21 cellular contexts compared by ENCODE assay signal in genomic region chr2:105087273-105087672, GRCh38. TPM values are rescaled to one million over a fixed set of nuclear protein-coding genes. Genes with fewer than 3 reads are reported as not detected.
DNase-seq lines count a peak whose midpoint lies in the region; ATAC-seq and TF ChIP-seq lines count a peak whose summit lies in the region.
"Had no signal": no experiment of that assay in that cellular context is flagged by ENCODE, and none has a peak within 500 bp of the region (broad histone marks: within the 10 kb centered on the region; RNA-seq: fewer than 3 reads in every experiment).

No MANE protein-coding gene starts in this region.

- peak overlapping the region; percentile 58 for H3K4me2 ChIP-seq in Loucy (ENCODE audit: low read depth, low read length, poor library complexity, severe bottlenecking)

- peak overlapping the region; percentile 25 for H3K9ac ChIP-seq in Loucy (ENCODE audit: low read depth, low read length, poor library complexity, severe bottlenecking)

- DNase-seq in natural killer cell (no peak), DMS79 treated with DMSO at 0.1 percent for 48 hours (lab: John Stamatoyannopoulos, UW) (no peak)
- DNase-seq in natural killer cell treated with Interleukin-12 subunit alpha and Interleukin-12 subunit beta and Interleukin-15 and Interleukin-18, amount 100 ng/mL, for 72 hours (ENCODE audit: low spot score): no peak
- no peak for DNase-seq in stimulated activated effector memory CD8-positive, alpha-beta T cell treated with anti-CD3 and anti-CD28 coated beads, Interleukin-12 subunit alpha, Interleukin-12 subunit beta, amount 100 ng/mL, for 72 hours (ENCODE audit: low spot score in 2 of 2)
- no peak for DNase-seq in CD4-positive, alpha-beta memory T cell
- DNase-seq: activated CD4-positive, CD25-positive, alpha-beta regulatory T cell; activated naive CD8-positive, alpha-beta T cell treated with anti-CD3 and anti-CD28 coated beads, Interleukin-2, amount 50 U/mL, for 24 hours; GDM1; glutamatergic neuron; HFFc6; left cardiac atrium; NCI-H1105 treated with DMSO at 0.1 percent for 48 hours; NCI-H510A; nephron progenitor cell; stimulated activated naive B cell treated with anti-CD40 and anti-IgM and Interleukin-4, amounts not matched to agents 10 μg/mL and 1 μg/mL and 100 μg/mL, for 72 hours; T-helper 9 cell; thyroid gland had no signal

- no peaks in the 10 kb centered on the region for H3K36me3 Mint-ChIP-seq in natural killer cell
- H3K36me3 Mint-ChIP-seq in natural killer cell treated with Interleukin-12 subunit alpha and Interleukin-12 subunit beta and Interleukin-15 and Interleukin-18, amount 100 ng/mL, for 72 hours: no peaks in the 10 kb centered on the region
- peaks cover 15% of the 10 kb centered on the region for H3K36me3 Mint-ChIP-seq in stimulated activated effector memory CD8-positive, alpha-beta T cell treated with anti-CD3 and anti-CD28 coated beads, Interleukin-12 subunit alpha, Interleukin-12 subunit beta, amount 100 ng/mL, for 72 hours
- peaks cover 18 to 20% of the 10 kb centered on the region in 2 donors for H3K36me3 Mint-ChIP-seq in CD4-positive, alpha-beta memory T cell

- no peak overlapping the region for H3K27ac ChIP-seq in CD4-positive, alpha-beta memory T cell (ENCODE audit: low read depth, low read length)
- H3K27ac ChIP-seq: thyroid gland had no signal

- H3K79me2 ChIP-seq in Loucy (ENCODE audit: insufficient read depth, low read length): no peaks in the 10 kb centered on the region

- no peaks in the 10 kb centered on the region for H3K27me3 Mint-ChIP-seq in natural killer cell (ENCODE audit: low read depth in 2 of 2)
- no peaks in the 10 kb centered on the region for H3K27me3 Mint-ChIP-seq in natural killer cell treated with Interleukin-12 subunit alpha and Interleukin-12 subunit beta and Interleukin-15 and Interleukin-18, amount 100 ng/mL, for 72 hours
- H3K27me3 Mint-ChIP-seq in CD4-positive, alpha-beta memory T cell: no peaks in the 10 kb centered on the region
- H3K27me3 Mint-ChIP-seq: activated naive CD8-positive, alpha-beta T cell treated with anti-CD3 and anti-CD28 coated beads, Interleukin-2, amount 50 U/mL, for 24 hours; brain; stimulated activated naive B cell treated with anti-CD40 and anti-IgM and Interleukin-4, amounts not matched to agents 10 μg/mL and 1 μg/mL and 100 μg/mL, for 72 hours had no signal

- TF ChIP-seq CTCF in natural killer cell (IDR thresholded peaks at IDR 0.05): no peak
- no peak for TF ChIP-seq CTCF in Loucy (conservative IDR thresholded peaks at IDR 0.05; ENCODE audit: low read length)

- H4K20me1 ChIP-seq in Loucy (ENCODE audit: insufficient read depth, low read length, poor library complexity, severe bottlenecking): no peaks in the 10 kb centered on the region

- peak overlapping the region; percentile 21 for H3K4me3 ChIP-seq in Loucy (ENCODE audit: low read length, poor library complexity, severe bottlenecking)
- no peak overlapping the region for H3K4me3 ChIP-seq in CD4-positive, alpha-beta memory T cell (ENCODE audit: low read length in 2 of 2)
- H3K4me3 ChIP-seq: thyroid gland had no signal

- peak overlapping the region; percentile 31 for H2AFZ ChIP-seq in Loucy (ENCODE audit: low read length)

- ATAC-seq in natural killer cell: peak; percentile 61 to 76 (median 75)
- no peak for ATAC-seq in natural killer cell treated with Interleukin-12 subunit alpha and Interleukin-12 subunit beta and Interleukin-15 and Interleukin-18, amount 100 ng/mL, for 72 hours
- peak; percentile 41 for ATAC-seq in HG02798 (IDR thresholded peaks at IDR 0.05; ENCODE audit: poor library complexity, unreplicated experiment)
- ATAC-seq in stimulated activated effector memory CD8-positive, alpha-beta T cell treated with anti-CD3 and anti-CD28 coated beads, Interleukin-12 subunit alpha, Interleukin-12 subunit beta, amount 100 ng/mL, for 72 hours: peak; percentile 40
- ATAC-seq in HG02588 (IDR thresholded peaks at IDR 0.05; ENCODE audit: unreplicated experiment): no peak
- ATAC-seq: activated naive CD8-positive, alpha-beta T cell treated with anti-CD3 and anti-CD28 coated beads, Interleukin-2, amount 50 U/mL, for 24 hours; left cardiac atrium; stimulated activated naive B cell treated with anti-CD40 and anti-IgM and Interleukin-4, amounts not matched to agents 10 μg/mL and 1 μg/mL and 100 μg/mL, for 72 hours had no signal

- H3K4me1 ChIP-seq in Loucy (ENCODE audit: insufficient read depth, low read length, poor library complexity, severe bottlenecking): peaks cover 13% of the 10 kb centered on the region
- no peaks in the 10 kb centered on the region for H3K4me1 ChIP-seq in CD4-positive, alpha-beta memory T cell (ENCODE audit: insufficient read depth, low read length)
- H3K4me1 ChIP-seq: thyroid gland had no signal

- H3F3A ChIP-seq in Loucy (ENCODE audit: low read depth): no peaks in the 10 kb centered on the region

- POLR2A ChIA-PET in CD4-positive, alpha-beta memory T cell (lab: Charles Lee; ENCODE audit: partially characterized antibody): no interaction called here

- intact Hi-C loops in natural killer cell (cut with micrococcal nuclease): no loop called here
- intact Hi-C loops in CD4-positive, alpha-beta memory T cell (cut with micrococcal nuclease): no loop called here

- H3K27ac Mint-ChIP-seq in natural killer cell: peak overlapping the region in 1 of 2 donors; percentile 81
- peak overlapping the region in 1 of 2 donors; percentile 78 for H3K27ac Mint-ChIP-seq in natural killer cell treated with Interleukin-12 subunit alpha and Interleukin-12 subunit beta and Interleukin-15 and Interleukin-18, amount 100 ng/mL, for 72 hours
- H3K27ac Mint-ChIP-seq in stimulated activated effector memory CD8-positive, alpha-beta T cell treated with anti-CD3 and anti-CD28 coated beads, Interleukin-12 subunit alpha, Interleukin-12 subunit beta, amount 100 ng/mL, for 72 hours: no peak overlapping the region
- H3K27ac Mint-ChIP-seq in CD4-positive, alpha-beta memory T cell: no peak overlapping the region
- H3K27ac Mint-ChIP-seq: activated naive CD8-positive, alpha-beta T cell treated with anti-CD3 and anti-CD28 coated beads, Interleukin-2, amount 50 U/mL, for 24 hours; brain; HFFc6; nephron progenitor cell; stimulated activated naive B cell treated with anti-CD40 and anti-IgM and Interleukin-4, amounts not matched to agents 10 μg/mL and 1 μg/mL and 100 μg/mL, for 72 hours had no signal

- H3K36me3 ChIP-seq in Loucy (ENCODE audit: insufficient read depth, low read length): peaks cover 5% of the 10 kb centered on the region; the same call in 1 of the 2 replicates
- peaks cover 2% of the 10 kb centered on the region for H3K36me3 ChIP-seq in CD4-positive, alpha-beta memory T cell (ENCODE audit: insufficient read depth, low read length)
- H3K36me3 ChIP-seq: thyroid gland had no signal

- peaks cover 16% of the 10 kb centered on the region in 2 donors for H3K4me1 Mint-ChIP-seq in natural killer cell
- H3K4me1 Mint-ChIP-seq in natural killer cell treated with Interleukin-12 subunit alpha and Interleukin-12 subunit beta and Interleukin-15 and Interleukin-18, amount 100 ng/mL, for 72 hours (ENCODE audit: low read depth in 2 of 2): peaks cover 12 to 15% of the 10 kb centered on the region in 2 donors
- peaks cover 15% of the 10 kb centered on the region for H3K4me1 Mint-ChIP-seq in stimulated activated effector memory CD8-positive, alpha-beta T cell treated with anti-CD3 and anti-CD28 coated beads, Interleukin-12 subunit alpha, Interleukin-12 subunit beta, amount 100 ng/mL, for 72 hours
- H3K4me1 Mint-ChIP-seq in CD4-positive, alpha-beta memory T cell: peaks cover 0 to 14% (median 9%) of the 10 kb centered on the region in 4 donors
- H3K4me1 Mint-ChIP-seq: stimulated activated naive B cell treated with anti-CD40 and anti-IgM and Interleukin-4, amounts not matched to agents 10 μg/mL and 1 μg/mL and 100 μg/mL, for 72 hours had no signal

- no peaks in the 10 kb centered on the region for H3K9me2 ChIP-seq in Loucy (replicated peaks; ENCODE audit: low read depth, low read length)

- no peaks in the 10 kb centered on the region for H3K9me3 ChIP-seq in Loucy (ENCODE audit: insufficient read depth, low read depth, low read length)
- H3K9me3 ChIP-seq in CD4-positive, alpha-beta memory T cell (ENCODE audit: control insufficient read depth in 1 of 2, low read length in 2 of 2): no peaks in the 10 kb centered on the region
- H3K9me3 ChIP-seq: thyroid gland had no signal

- CTCF ChIA-PET in CD4-positive, alpha-beta memory T cell (lab: Charles Lee; ENCODE audit: partially characterized antibody): no interaction called here

- H3K4me3 Mint-ChIP-seq in natural killer cell: no peak overlapping the region
- no peak overlapping the region for H3K4me3 Mint-ChIP-seq in natural killer cell treated with Interleukin-12 subunit alpha and Interleukin-12 subunit beta and Interleukin-15 and Interleukin-18, amount 100 ng/mL, for 72 hours
- no peak overlapping the region for H3K4me3 Mint-ChIP-seq in stimulated activated effector memory CD8-positive, alpha-beta T cell treated with anti-CD3 and anti-CD28 coated beads, Interleukin-12 subunit alpha, Interleukin-12 subunit beta, amount 100 ng/mL, for 72 hours
- H3K4me3 Mint-ChIP-seq in CD4-positive, alpha-beta memory T cell: no peak overlapping the region
- H3K4me3 Mint-ChIP-seq: activated naive CD8-positive, alpha-beta T cell treated with anti-CD3 and anti-CD28 coated beads, Interleukin-2, amount 50 U/mL, for 24 hours; brain; HFFc6; nephron progenitor cell; stimulated activated naive B cell treated with anti-CD40 and anti-IgM and Interleukin-4, amounts not matched to agents 10 μg/mL and 1 μg/mL and 100 μg/mL, for 72 hours had no signal

- no peaks in the 10 kb centered on the region for H3K27me3 ChIP-seq in Loucy (ENCODE audit: insufficient read depth, low read length, poor library complexity, severe bottlenecking)
- H3K27me3 ChIP-seq in CD4-positive, alpha-beta memory T cell (ENCODE audit: insufficient read depth, low read length): no peaks in the 10 kb centered on the region
- H3K27me3 ChIP-seq: thyroid gland had no signal

- H3K9me3 Mint-ChIP-seq in natural killer cell: no peaks in the 10 kb centered on the region
- H3K9me3 Mint-ChIP-seq in natural killer cell treated with Interleukin-12 subunit alpha and Interleukin-12 subunit beta and Interleukin-15 and Interleukin-18, amount 100 ng/mL, for 72 hours: no peaks in the 10 kb centered on the region
- no peaks in the 10 kb centered on the region for H3K9me3 Mint-ChIP-seq in stimulated activated effector memory CD8-positive, alpha-beta T cell treated with anti-CD3 and anti-CD28 coated beads, Interleukin-12 subunit alpha, Interleukin-12 subunit beta, amount 100 ng/mL, for 72 hours
- no peaks in the 10 kb centered on the region for H3K9me3 Mint-ChIP-seq in CD4-positive, alpha-beta memory T cell
- H3K9me3 Mint-ChIP-seq: activated naive CD8-positive, alpha-beta T cell treated with anti-CD3 and anti-CD28 coated beads, Interleukin-2, amount 50 U/mL, for 24 hours; brain; HFFc6; nephron progenitor cell; stimulated activated naive B cell treated with anti-CD40 and anti-IgM and Interleukin-4, amounts not matched to agents 10 μg/mL and 1 μg/mL and 100 μg/mL, for 72 hours had no signal

RNA-seq across cellular contexts. Expression of gene MRPS9, which starts 49.4 kb away (rescaled TPM):
- 10 to 100 TPM; 17.5 to 25.0 (median 19.2) TPM for total RNA-seq in natural killer cell
- 10 to 100 TPM; 26.8 to 29.8 TPM for total RNA-seq in natural killer cell treated with Interleukin-12 subunit alpha and Interleukin-12 subunit beta and Interleukin-15 and Interleukin-18, amount 100 ng/mL, for 72 hours
- 10 to 100 TPM; 20.8 to 22.0 TPM for total RNA-seq in CD4-positive, alpha-beta memory T cell
- 10 to 100 TPM; 20.1 to 31.0 TPM for polyA plus RNA-seq in CD4-positive, alpha-beta memory T cell

Comparison
In these comparisons a context has a peak if more than half of its experiments do, and no peak if none do; other contexts are left out.
1. ATAC-seq: peak in natural killer cell (3 of 3), HG02798 (single experiment) and stimulated activated effector memory CD8-positive, alpha-beta T cell treated with anti-CD3 and anti-CD28 coated beads, Interleukin-12 subunit alpha, Interleukin-12 subunit beta, amount 100 ng/mL, for 72 hours (single experiment); none in natural killer cell treated with Interleukin-12 subunit alpha and Interleukin-12 subunit beta and Interleukin-15 and Interleukin-18, amount 100 ng/mL, for 72 hours (0 of 2) and HG02588 (single experiment).